In the genomic region with DNA sequence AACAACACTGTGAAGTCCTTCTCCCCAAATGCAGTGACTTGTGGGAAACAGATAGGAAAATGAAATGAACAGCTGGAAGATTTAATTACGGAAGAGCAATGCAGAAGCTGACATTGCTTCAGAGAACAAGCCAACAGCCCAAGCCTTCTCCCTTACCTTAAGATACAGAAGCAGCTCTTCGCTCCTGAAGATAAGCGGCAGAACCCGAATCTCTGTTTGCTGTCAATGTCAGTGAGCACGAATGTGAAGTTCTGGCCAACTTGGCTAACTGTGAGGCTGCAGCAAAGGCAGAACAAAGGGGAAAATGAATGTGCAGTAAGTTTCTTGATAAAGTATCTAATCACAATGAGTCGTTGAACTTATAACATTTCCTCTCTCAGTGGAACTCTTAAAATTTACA, we compare ENCODE assay signal across 18 cellular contexts.
DNase-seq lines count a peak whose midpoint lies in the region; ATAC-seq, FAIRE-seq and TF ChIP-seq lines count a peak whose summit lies in the region.
"Had no signal": no experiment of that assay in that cellular context is flagged by ENCODE, and none has a peak within 500 bp of the region (broad histone marks: within the 10 kb centered on the region; RNA-seq: fewer than 3 reads in every experiment).

No MANE protein-coding gene starts in this region.

- no peak for FAIRE-seq in GM12892 (lab: Jason Lieb, UNC)
- FAIRE-seq: GM19239 had no signal

- DNase-seq in SK-N-DZ (ENCODE audit: low spot score) (peak; percentile 83), amniotic epithelial cell (ENCODE audit: low read depth) (peak; percentile 80), right cardiac atrium (no peak), mucosa of gallbladder (ENCODE audit: low spot score) (peak; percentile 28), SKM-1 (lab: John Stamatoyannopoulos, UW; ENCODE audit: unreplicated experiment) (no peak), GM12892 (ENCODE audit: insufficient read length) (no peak)
- DNase-seq: ACHN; AML-193; COR-L47; EL; NCI-H1417; NCI-H187 treated with DMSO at 0.1 percent for 48 hours; NK-92 treated with Interleukin-12 subunit alpha and Interleukin-12 subunit beta, amount 100 ng/mL, for 24 hours; OCI-M1 had no signal

- ATAC-seq in right cardiac atrium (peak; percentile 47 to 56), HG02973 (IDR thresholded peaks at IDR 0.05; ENCODE audit: unreplicated experiment) (no peak), GM19395 (IDR thresholded peaks at IDR 0.05; ENCODE audit: unreplicated experiment) (no peak)

- H3K4me3 ChIP-seq in right cardiac atrium (ENCODE audit: low read length) = no peak overlapping the region
- H3K4me3 ChIP-seq: HAP-1 had no signal

- H3K4me1 ChIP-seq in right cardiac atrium (ENCODE audit: control insufficient read depth, insufficient read depth, low read length) = peaks cover 2% of the 10 kb centered on the region

- H3K9me3 ChIP-seq in right cardiac atrium (ENCODE audit: control insufficient read depth, low read length) = no peaks in the 10 kb centered on the region
- H3K9me3 ChIP-seq: HAP-1 had no signal

- no peaks in the 10 kb centered on the region for H3K27me3 ChIP-seq in right cardiac atrium (ENCODE audit: control insufficient read depth, insufficient read depth)

- 38% methylated on average over 6 of the region's 6 CpGs for WGBS in right cardiac atrium

- TF ChIP-seq POLR2A in GM12892 (IDR thresholded peaks at IDR 0.05; ENCODE audit: low read depth, low read length) = no peak

- no peak overlapping the region for H3K27ac ChIP-seq in right cardiac atrium (ENCODE audit: low read length)

- intact Hi-C loops in right cardiac atrium (cut with DNase I) = no loop called here

Comparison
In these comparisons a context has a peak if more than half of its experiments do, and no peak if none do; other contexts are left out.
1. DNase-seq: peak in SK-N-DZ (single experiment), amniotic epithelial cell (single experiment) and mucosa of gallbladder (single experiment); none in right cardiac atrium (0 of 3), SKM-1 (single experiment) and GM12892 (single experiment).
2. ATAC-seq: peak in right cardiac atrium (2 of 2); none in HG02973 (single experiment) and GM19395 (single experiment).